23 cellular contexts compared by ENCODE assay signal in genomic region chr1:176790771-176791170, GRCh38.
"Had no signal": no experiment of that assay in that cellular context is flagged by ENCODE, and none has a peak within 500 bp of the region (broad histone marks: within the 10 kb centered on the region; RNA-seq: fewer than 3 reads in every experiment).

No MANE protein-coding gene starts in this region.

- H3K36me3 ChIP-seq: colonic mucosa, esophagus squamous epithelium, gastroesophageal sphincter, pancreas, suprapubic skin, thyroid gland, upper lobe of right lung had no signal

- H3K4me3 Mint-ChIP-seq: naive B cell; nephron; stimulated activated effector memory CD8-positive, alpha-beta T cell treated with anti-CD3 and anti-CD28 coated beads, Interleukin-12 subunit alpha, Interleukin-12 subunit beta, amount 100 ng/mL, for 72 hours had no signal

- H3K4me1 Mint-ChIP-seq: naive B cell; stimulated activated effector memory CD8-positive, alpha-beta T cell treated with anti-CD3 and anti-CD28 coated beads, Interleukin-12 subunit alpha, Interleukin-12 subunit beta, amount 100 ng/mL, for 72 hours had no signal

- ATAC-seq: gastroesophageal sphincter; left colon; left ventricle myocardium superior; pancreas; right cardiac atrium; stimulated activated effector memory CD8-positive, alpha-beta T cell treated with anti-CD3 and anti-CD28 coated beads, Interleukin-12 subunit alpha, Interleukin-12 subunit beta, amount 100 ng/mL, for 72 hours; stimulated activated naive CD8-positive, alpha-beta T cell treated with anti-CD3 and anti-CD28 coated beads, Interleukin-15, Interleukin-2, amounts not matched to agents 100 U/mL and 50 U/mL, for 24 hours; upper lobe of right lung had no signal

- H3K27me3 Mint-ChIP-seq: naive B cell, progenitor cell of endocrine pancreas had no signal

- H3K4me1 ChIP-seq: colonic mucosa, esophagus squamous epithelium, pancreas, thyroid gland, upper lobe of right lung had no signal

- H3K9me3 ChIP-seq: colonic mucosa, esophagus squamous epithelium, gastroesophageal sphincter, pancreas, suprapubic skin, thyroid gland, upper lobe of right lung had no signal

- H3K4me3 ChIP-seq: colonic mucosa, esophagus squamous epithelium, gastroesophageal sphincter, lung, pancreas, suprapubic skin, thyroid gland, upper lobe of right lung had no signal

- H3K27ac ChIP-seq: colonic mucosa, esophagus squamous epithelium, gastroesophageal sphincter, pancreas, suprapubic skin, thyroid gland, upper lobe of right lung had no signal

- H3K27me3 ChIP-seq: colonic mucosa, esophagus squamous epithelium, pancreas, suprapubic skin, thyroid gland, upper lobe of right lung had no signal

- H3K27ac Mint-ChIP-seq: naive B cell; nephron; progenitor cell of endocrine pancreas; stimulated activated effector memory CD8-positive, alpha-beta T cell treated with anti-CD3 and anti-CD28 coated beads, Interleukin-12 subunit alpha, Interleukin-12 subunit beta, amount 100 ng/mL, for 72 hours had no signal

- DNase-seq: colonic mucosa; dermis blood vessel endothelial cell; esophagus squamous epithelium; glutamatergic neuron; kidney; left colon; left ventricle myocardium superior; mesendoderm; naive B cell; occipital lobe; pancreas; right cardiac atrium; stimulated activated CD4-positive, alpha-beta T cell treated with anti-CD3 and anti-CD28 coated beads, Interleukin-4, amount 100 ng/mL, for 1 hour; stimulated activated CD8-positive, alpha-beta memory T cell treated with anti-CD3 and anti-CD28 coated beads, Interleukin-4, amount 100 ng/mL, for 48 hours; stimulated activated naive CD8-positive, alpha-beta T cell treated with anti-CD3 and anti-CD28 coated beads, Interleukin-15, Interleukin-2, amounts not matched to agents 100 U/mL and 50 U/mL, for 24 hours; thyroid gland; upper lobe of right lung had no signal

- H3K9me3 Mint-ChIP-seq: nephron; stimulated activated effector memory CD8-positive, alpha-beta T cell treated with anti-CD3 and anti-CD28 coated beads, Interleukin-12 subunit alpha, Interleukin-12 subunit beta, amount 100 ng/mL, for 72 hours had no signal

- H3K36me3 Mint-ChIP-seq: naive B cell; stimulated activated effector memory CD8-positive, alpha-beta T cell treated with anti-CD3 and anti-CD28 coated beads, Interleukin-12 subunit alpha, Interleukin-12 subunit beta, amount 100 ng/mL, for 72 hours had no signal
